9 cellular contexts compared by ENCODE assay signal in genomic region chr3:52317178-52317577, GRCh38. TPM values are rescaled to one million over a fixed set of nuclear protein-coding genes. Genes with fewer than 3 reads are reported as not detected.
DNase-seq lines count a peak whose midpoint lies in the region; ATAC-seq and TF ChIP-seq lines count a peak whose summit lies in the region.
"Had no signal": no experiment of that assay in that cellular context is flagged by ENCODE, and none has a peak within 500 bp of the region (broad histone marks: within the 10 kb centered on the region; RNA-seq: fewer than 3 reads in every experiment).

No MANE protein-coding gene starts in this region.

- H3K27me3 Mint-ChIP-seq in naive B cell = no peaks in the 10 kb centered on the region

- peaks cover 28 to 38% (median 34%) of the 10 kb centered on the region in 3 donors for H3K4me1 Mint-ChIP-seq in naive B cell

- ATAC-seq in heart right ventricle (peak in 1 of 8 donors; percentile 24), Right ventricle myocardium superior (ENCODE audit: poor library complexity) (no peak), naive B cell (ENCODE audit: low read depth in 2 of 2) (no peak), GM21360 (IDR thresholded peaks at IDR 0.05; ENCODE audit: unreplicated experiment) (no peak)

- no peaks in the 10 kb centered on the region for H3K36me3 Mint-ChIP-seq in naive B cell

- H3K4me3 ChIP-seq in heart right ventricle = peak overlapping the region in 9 of 10 donors; percentile 24 to 51 (median 45)
- peak overlapping the region in 31 of 59 donors; percentile 4 to 45 (median 22) for H3K4me3 ChIP-seq in dorsolateral prefrontal cortex

- peaks cover 8 to 37% (median 25%) of the 10 kb centered on the region in 9 donors for H3K4me1 ChIP-seq in heart right ventricle

- 14 to 26% methylated on average over 12 of the region's 12 CpGs for WGBS in heart right ventricle, 2 donors

- DNase-seq in heart right ventricle = no peak
- DNase-seq in Right ventricle myocardium superior = no peak
- DNase-seq in dorsolateral prefrontal cortex = no peak
- DNase-seq in naive B cell = no peak
- no peak for DNase-seq in superior temporal gyrus (ENCODE audit: extremely low spot score)
- DNase-seq in SKM-1 treated with dmso at 0.1 percent for 144 hours (lab: John Stamatoyannopoulos, UW; ENCODE audit: unreplicated experiment) = no peak
- no peak for DNase-seq in iPS-NIHi11 (ENCODE audit: low spot score)

- H3K9me3 ChIP-seq in heart right ventricle = no peaks in the 10 kb centered on the region

- peaks cover 0 to 5% (median 0%) of the 10 kb centered on the region in 9 donors for H3K36me3 ChIP-seq in heart right ventricle

- intact Hi-C loops in heart right ventricle (cut with DNase I) (no loop called here), Right ventricle myocardium superior (cut with DNase I) (no loop called here), dorsolateral prefrontal cortex (cut with DNase I) (no loop called here)

- H3K9me3 Mint-ChIP-seq in naive B cell = no peaks in the 10 kb centered on the region

- peak overlapping the region in 7 of 8 donors; percentile 65 to 86 (median 76) for H3K4me3 Mint-ChIP-seq in naive B cell

- TF ChIP-seq CTCF in heart right ventricle (IDR thresholded peaks at IDR 0.05) (no peak), dorsolateral prefrontal cortex (IDR thresholded peaks at IDR 0.05 in 54 of 56, conservative IDR thresholded peaks at IDR 0.05 in 2 of 56; ENCODE audit: low read depth in 1 of 56, partially characterized antibody in 56 of 56) (no peak)

- H3K27ac ChIP-seq in heart right ventricle = peak overlapping the region in 3 of 10 donors; percentile 8 to 30 (median 15)
- H3K27ac ChIP-seq in dorsolateral prefrontal cortex = no peak overlapping the region
- H3K27ac ChIP-seq: KMS-11 had no signal

- H3K27ac Mint-ChIP-seq in naive B cell = peak overlapping the region in 2 of 6 donors; percentile 40 to 69

- H3K27me3 ChIP-seq in heart right ventricle (no peaks in the 10 kb centered on the region), dorsolateral prefrontal cortex (no peaks in the 10 kb centered on the region)

RNA-seq across cellular contexts. Expression of gene DNAH1, which starts 1.1 kb away (rescaled TPM):
- total RNA-seq in heart right ventricle = 1 to 10 TPM; 1.5 to 5.9 (median 2.8) TPM
- 1 to 10 TPM in 1 of 2 donors, under 1 TPM in 1; 0.99 to 6.4 TPM for polyA plus RNA-seq in heart right ventricle
- total RNA-seq in Right ventricle myocardium superior = 1.9 TPM
- total RNA-seq in dorsolateral prefrontal cortex = 10 to 100 TPM; 13.7 to 41.6 (median 24.9) TPM
- polyA plus RNA-seq in naive B cell (ENCODE audit: low read depth in 6 of 6) = 1 to 10 TPM in 2 of 6 donors, under 1 TPM in 3, not detected in 1; 0.45 to 1.6 (median 0.65) TPM

RNA-seq across cellular contexts. Expression of gene GLYCTK, which starts 29.6 kb away (rescaled TPM):
- total RNA-seq in heart right ventricle (1 to 10 TPM; 4.3 to 9.2 (median 4.9) TPM), Right ventricle myocardium superior (5.3 TPM), dorsolateral prefrontal cortex (10 to 100 TPM in 27 of 120 experiments, 1 to 10 TPM in 93; 4.4 to 16.8 (median 8.4) TPM)
- polyA plus RNA-seq in heart right ventricle (1 to 10 TPM; 6.7 to 8.4 TPM), naive B cell (ENCODE audit: low read depth in 6 of 6) (1 to 10 TPM; 5.5 to 8.9 (median 6.6) TPM)

RNA-seq across cellular contexts. Expression of gene WDR82, which starts 38.7 kb away (rescaled TPM):
- total RNA-seq in heart right ventricle (10 to 100 TPM; 59.0 to 78.4 (median 71.6) TPM), Right ventricle myocardium superior (61.0 TPM), dorsolateral prefrontal cortex (100 to 1,000 TPM in 28 of 120 experiments, 10 to 100 TPM in 92; 61.0 to 123 (median 91.2) TPM)
- polyA plus RNA-seq in heart right ventricle (10 to 100 TPM; 19.3 to 33.5 TPM), naive B cell (ENCODE audit: low read depth in 6 of 6) (10 to 100 TPM; 24.0 to 71.6 (median 58.9) TPM)
